In the genomic region with DNA sequence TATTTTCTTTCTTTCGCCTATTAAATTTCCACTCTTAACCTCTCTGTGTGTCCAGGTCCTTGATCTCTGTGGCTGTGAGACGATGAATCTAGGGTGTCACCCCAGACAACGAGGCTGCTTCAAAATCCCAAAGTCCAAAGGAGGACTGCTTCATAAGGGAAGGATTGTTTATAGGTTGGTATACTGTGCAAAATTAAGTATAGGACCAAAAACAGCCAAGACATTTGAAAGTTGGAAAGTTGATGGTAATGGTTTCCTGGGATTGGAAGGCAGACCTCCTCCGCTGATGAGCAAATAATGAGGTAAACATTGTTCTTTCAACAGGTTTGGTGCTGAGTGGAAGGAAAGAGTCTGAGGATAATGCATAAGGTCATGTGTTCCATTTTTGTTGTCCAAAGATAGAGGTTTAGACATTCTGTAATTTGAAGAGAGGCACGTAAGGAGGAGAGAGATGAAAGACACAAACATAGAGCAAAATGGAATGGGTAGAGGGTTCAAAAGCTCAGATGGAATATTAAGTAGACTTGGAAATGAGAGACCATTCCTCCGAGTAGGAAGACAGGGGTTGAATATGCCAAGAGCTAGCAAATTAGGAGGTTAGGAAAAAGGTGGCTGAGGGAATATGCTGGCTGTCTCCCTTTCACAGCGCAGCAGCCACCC, we compare ENCODE assay signal across 8 cellular contexts. TPM values are rescaled to one million over a fixed set of nuclear protein-coding genes. Genes with fewer than 3 reads are reported as not detected.
DNase-seq lines count a peak whose midpoint lies in the region; ATAC-seq and TF ChIP-seq lines count a peak whose summit lies in the region.

No MANE protein-coding gene starts in this region.

- H3K79me2 ChIP-seq in SK-N-SH (ENCODE audit: insufficient read depth) = no peaks in the 10 kb centered on the region

- H3F3A ChIP-seq in SK-N-SH (replicated peaks; ENCODE audit: insufficient read depth) = peaks cover 27% of the 10 kb centered on the region

- 74% methylated on average over 7 of the region's 7 CpGs for WGBS in SK-N-SH (ENCODE audit: low lambda C conversion rate)

- TF ChIP-seq CTCF in SK-N-SH (IDR thresholded peaks at IDR 0.05) (no peak), fibroblast of villous mesenchyme (IDR thresholded peaks at IDR 0.05; ENCODE audit: insufficient read depth, low read depth, low read length) (no peak), foreskin keratinocyte (conservative IDR thresholded peaks at IDR 0.05) (no peak)

- POLR2A ChIA-PET in SK-N-SH (lab: Yijun Ruan, JAX) (interaction anchor here (0.6 to 1.2 kb wide), 4 partner anchors 56 to 1087 kb away, joined by 3 to 7 read pairs (median 3); partner anchors contain the start of gene TRIM27), T-cell (lab: Charles Lee) (interaction anchor here in 1 of 2 donors (0.9 kb wide), 1 partner anchor 56 kb away, joined by 3 read pairs; no protein-coding TSS in a partner anchor)

- H2AFZ ChIP-seq in SK-N-SH (ENCODE audit: low read depth) = peak overlapping the region; percentile 94; the same call in 1 of the 2 replicates

- H3K4me3 Mint-ChIP-seq in T-cell = peak overlapping the region; percentile 46 to 81 (median 75)
- H3K4me3 Mint-ChIP-seq in stimulated activated effector memory CD8-positive, alpha-beta T cell treated with anti-CD3 and anti-CD28 coated beads, Interleukin-12 subunit alpha, Interleukin-12 subunit beta, amount 100 ng/mL, for 72 hours = peak overlapping the region; percentile 77

- H3K9me3 Mint-ChIP-seq in T-cell = no peaks in the 10 kb centered on the region
- no peaks in the 10 kb centered on the region for H3K9me3 Mint-ChIP-seq in stimulated activated effector memory CD8-positive, alpha-beta T cell treated with anti-CD3 and anti-CD28 coated beads, Interleukin-12 subunit alpha, Interleukin-12 subunit beta, amount 100 ng/mL, for 72 hours

- H4K20me1 ChIP-seq in SK-N-SH (ENCODE audit: insufficient read depth) = no peaks in the 10 kb centered on the region

- ATAC-seq in SK-N-SH treated with all-trans-retinoic acid at 6 μM for 48 hours (no peak), T-cell (replicated peaks in 1 of 4) (no peak), foreskin keratinocyte (no peak)
- no peak for ATAC-seq in stimulated activated effector memory CD8-positive, alpha-beta T cell treated with anti-CD3 and anti-CD28 coated beads, Interleukin-12 subunit alpha, Interleukin-12 subunit beta, amount 100 ng/mL, for 72 hours

- CTCF ChIA-PET in SK-N-SH (lab: Yijun Ruan, JAX) (interaction anchor here (0.8 to 5.9 kb wide), 10 partner anchors 10 to 345 kb away, joined by 3 to 32 read pairs (median 3); no protein-coding TSS in a partner anchor), T-cell (lab: Charles Lee) (interaction anchor here in 1 of 2 donors (1.7 to 5.0 kb wide), 3 partner anchors 36 to 142 kb away, joined by 5 to 31 read pairs (median 7); no protein-coding TSS in a partner anchor)

- peaks cover 16 to 31% of the 10 kb centered on the region in 2 donors for H3K27me3 Mint-ChIP-seq in T-cell

- H3K36me3 ChIP-seq in SK-N-SH (replicated peaks in 1 of 2; ENCODE audit: control insufficient read depth in 1 of 2, insufficient read depth in 2 of 2, low read length in 1 of 2) = no peaks in the 10 kb centered on the region

- H3K4me2 ChIP-seq in SK-N-SH = peak overlapping the region; percentile 72

- H3K36me3 Mint-ChIP-seq in T-cell = no peaks in the 10 kb centered on the region
- peaks cover 30% of the 10 kb centered on the region for H3K36me3 Mint-ChIP-seq in stimulated activated effector memory CD8-positive, alpha-beta T cell treated with anti-CD3 and anti-CD28 coated beads, Interleukin-12 subunit alpha, Interleukin-12 subunit beta, amount 100 ng/mL, for 72 hours

- H3K27me3 ChIP-seq in SK-N-SH (ENCODE audit: insufficient read depth) = no peaks in the 10 kb centered on the region
- H3K27me3 ChIP-seq in foreskin keratinocyte = no peaks in the 10 kb centered on the region

- no peaks in the 10 kb centered on the region for H3K9me2 ChIP-seq in SK-N-SH

- H3K4me1 Mint-ChIP-seq in T-cell = peaks cover 37 to 67% (median 49%) of the 10 kb centered on the region in 3 donors
- H3K4me1 Mint-ChIP-seq in stimulated activated effector memory CD8-positive, alpha-beta T cell treated with anti-CD3 and anti-CD28 coated beads, Interleukin-12 subunit alpha, Interleukin-12 subunit beta, amount 100 ng/mL, for 72 hours = peaks cover 50% of the 10 kb centered on the region

- H3K4me1 ChIP-seq in SK-N-SH (ENCODE audit: control insufficient read depth in 1 of 2, insufficient read depth in 2 of 2, low read depth in 1 of 2, low read length in 1 of 2) (peaks cover 0 to 5% of the 10 kb centered on the region in 2 experiments; a peak in 1 of 4 replicates), foreskin keratinocyte (peaks cover 15% of the 10 kb centered on the region)

- H3K4me3 ChIP-seq in SK-N-SH (ENCODE audit: low read depth in 2 of 2, low read length in 1 of 2) = peak overlapping the region; percentile 91 to 100
- H3K4me3 ChIP-seq in fibroblast of villous mesenchyme (ENCODE audit: low read depth, low read length) = peak overlapping the region; percentile 94

- H3K27ac ChIP-seq in SK-N-SH (ENCODE audit: low read depth in 2 of 2, low read length in 1 of 2) (peak overlapping the region; percentile 68 to 79; a peak in 2 of 4 replicates), foreskin keratinocyte (no peak overlapping the region)

- peak overlapping the region in 1 of 2 donors; percentile 4 for H3K27ac Mint-ChIP-seq in T-cell
- H3K27ac Mint-ChIP-seq in stimulated activated effector memory CD8-positive, alpha-beta T cell treated with anti-CD3 and anti-CD28 coated beads, Interleukin-12 subunit alpha, Interleukin-12 subunit beta, amount 100 ng/mL, for 72 hours = peak overlapping the region; percentile 100

- H3K9ac ChIP-seq in SK-N-SH = no peak overlapping the region; the same call in 1 of the 2 replicates

- TF ChIP-seq EP300 in SK-N-SH (IDR thresholded peaks at IDR 0.05; ENCODE audit: borderline replicate concordance in 1 of 2, low read depth in 1 of 2, low read length in 1 of 2) = no peak

- TF ChIP-seq RAD21 in SK-N-SH (IDR thresholded peaks at IDR 0.05; ENCODE audit: low read length) = no peak

- H3K9me3 ChIP-seq in SK-N-SH = no peaks in the 10 kb centered on the region

- DNase-seq in SK-N-SH (no peak), T-cell (no peak), fibroblast of villous mesenchyme (ENCODE audit: low read depth) (no peak), foreskin keratinocyte (no peak), GDM1 (lab: John Stamatoyannopoulos, UW) (no peak)
- DNase-seq in stimulated activated effector memory CD8-positive, alpha-beta T cell treated with anti-CD3 and anti-CD28 coated beads, Interleukin-12 subunit alpha, Interleukin-12 subunit beta, amount 100 ng/mL, for 72 hours (ENCODE audit: low spot score in 2 of 2) = no peak
- DNase-seq in stimulated activated CD4-positive, alpha-beta T cell treated with anti-CD3 and anti-CD28 coated beads, Interleukin-4, amount 100 ng/mL, for 4 hours = no peak

TF ChIP-seq in SK-N-SH, 30 proteins besides CTCF, POLR2A, EP300 and RAD21:
- TF ChIP-seq, protein P1, sequence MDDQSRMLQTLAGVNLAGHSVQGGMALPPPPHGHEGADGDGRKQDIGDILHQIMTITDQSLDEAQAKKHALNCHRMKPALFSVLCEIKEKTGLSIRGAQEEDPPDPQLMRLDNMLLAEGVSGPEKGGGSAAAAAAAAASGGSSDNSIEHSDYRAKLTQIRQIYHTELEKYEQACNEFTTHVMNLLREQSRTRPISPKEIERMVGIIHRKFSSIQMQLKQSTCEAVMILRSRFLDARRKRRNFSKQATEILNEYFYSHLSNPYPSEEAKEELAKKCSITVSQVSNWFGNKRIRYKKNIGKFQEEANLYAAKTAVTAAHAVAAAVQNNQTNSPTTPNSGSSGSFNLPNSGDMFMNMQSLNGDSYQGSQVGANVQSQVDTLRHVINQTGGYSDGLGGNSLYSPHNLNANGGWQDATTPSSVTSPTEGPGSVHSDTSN (IDR thresholded peaks at IDR 0.05) = no peak
- TF ChIP-seq NFIC (IDR thresholded peaks at IDR 0.05; ENCODE audit: borderline replicate concordance) = no peak

TF ChIP-seq in SK-N-SH treated with all-trans-retinoic acid at 6 μM for 48 hours, 23 proteins besides CTCF, POLR2A, EP300 and RAD21 (continues in another document):
- TF ChIP-seq, protein P2, sequence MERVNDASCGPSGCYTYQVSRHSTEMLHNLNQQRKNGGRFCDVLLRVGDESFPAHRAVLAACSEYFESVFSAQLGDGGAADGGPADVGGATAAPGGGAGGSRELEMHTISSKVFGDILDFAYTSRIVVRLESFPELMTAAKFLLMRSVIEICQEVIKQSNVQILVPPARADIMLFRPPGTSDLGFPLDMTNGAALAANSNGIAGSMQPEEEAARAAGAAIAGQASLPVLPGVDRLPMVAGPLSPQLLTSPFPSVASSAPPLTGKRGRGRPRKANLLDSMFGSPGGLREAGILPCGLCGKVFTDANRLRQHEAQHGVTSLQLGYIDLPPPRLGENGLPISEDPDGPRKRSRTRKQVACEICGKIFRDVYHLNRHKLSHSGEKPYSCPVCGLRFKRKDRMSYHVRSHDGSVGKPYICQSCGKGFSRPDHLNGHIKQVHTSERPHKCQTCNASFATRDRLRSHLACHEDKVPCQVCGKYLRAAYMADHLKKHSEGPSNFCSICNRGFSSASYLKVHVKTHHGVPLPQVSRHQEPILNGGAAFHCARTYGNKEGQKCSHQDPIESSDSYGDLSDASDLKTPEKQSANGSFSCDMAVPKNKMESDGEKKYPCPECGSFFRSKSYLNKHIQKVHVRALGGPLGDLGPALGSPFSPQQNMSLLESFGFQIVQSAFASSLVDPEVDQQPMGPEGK (CRISPR knock-in tag; IDR thresholded peaks at IDR 0.05; ENCODE audit: borderline replicate concordance) = no peak
- TF ChIP-seq ZFP3 (CRISPR knock-in tag; IDR thresholded peaks at IDR 0.05) = no peak

RNA-seq across cellular contexts. Expression of gene ZNF311, which starts 24.8 kb away (rescaled TPM):
- polyA plus RNA-seq in SK-N-SH (2012; rRNA removed) (0.16 and 0.21 TPM in 2 replicates), foreskin keratinocyte (1.9 TPM in 2 replicates)
- polyA plus RNA-seq in SK-N-SH (2012; cell fraction: cytosol; rRNA removed) = 0.14 TPM in 2 replicates
- polyA plus RNA-seq in SK-N-SH (2012; cell fraction: nucleus; rRNA removed) = 0.29 and 0.71 TPM in 2 replicates
- total RNA-seq in T-cell (under 1 TPM; 0.22 to 0.61 (median 0.30) TPM), fibroblast of villous mesenchyme (0.43 and 0.97 TPM in 2 replicates), foreskin keratinocyte (2.3 and 3.3 TPM in 2 replicates)

RNA-seq across cellular contexts. Expression of gene TRIM27, which starts 56.5 kb away (rescaled TPM):
- 43.8 and 67.4 TPM in 2 replicates for polyA plus RNA-seq in SK-N-SH (2012; rRNA removed)
- 38.7 and 46.0 TPM in 2 replicates for polyA plus RNA-seq in SK-N-SH (2012; cell fraction: cytosol; rRNA removed)
- polyA plus RNA-seq in SK-N-SH (2012; cell fraction: nucleus; rRNA removed) = 100 and 125 TPM in 2 replicates
- 10 to 100 TPM; 27.2 to 91.7 (median 86.9) TPM for total RNA-seq in T-cell
- 57.0 and 76.9 TPM in 2 replicates for total RNA-seq in fibroblast of villous mesenchyme
- 50.9 and 60.1 TPM in 2 replicates for total RNA-seq in foreskin keratinocyte
- polyA plus RNA-seq in foreskin keratinocyte = 35.0 and 37.5 TPM in 2 replicates
